In the genomic region with DNA sequence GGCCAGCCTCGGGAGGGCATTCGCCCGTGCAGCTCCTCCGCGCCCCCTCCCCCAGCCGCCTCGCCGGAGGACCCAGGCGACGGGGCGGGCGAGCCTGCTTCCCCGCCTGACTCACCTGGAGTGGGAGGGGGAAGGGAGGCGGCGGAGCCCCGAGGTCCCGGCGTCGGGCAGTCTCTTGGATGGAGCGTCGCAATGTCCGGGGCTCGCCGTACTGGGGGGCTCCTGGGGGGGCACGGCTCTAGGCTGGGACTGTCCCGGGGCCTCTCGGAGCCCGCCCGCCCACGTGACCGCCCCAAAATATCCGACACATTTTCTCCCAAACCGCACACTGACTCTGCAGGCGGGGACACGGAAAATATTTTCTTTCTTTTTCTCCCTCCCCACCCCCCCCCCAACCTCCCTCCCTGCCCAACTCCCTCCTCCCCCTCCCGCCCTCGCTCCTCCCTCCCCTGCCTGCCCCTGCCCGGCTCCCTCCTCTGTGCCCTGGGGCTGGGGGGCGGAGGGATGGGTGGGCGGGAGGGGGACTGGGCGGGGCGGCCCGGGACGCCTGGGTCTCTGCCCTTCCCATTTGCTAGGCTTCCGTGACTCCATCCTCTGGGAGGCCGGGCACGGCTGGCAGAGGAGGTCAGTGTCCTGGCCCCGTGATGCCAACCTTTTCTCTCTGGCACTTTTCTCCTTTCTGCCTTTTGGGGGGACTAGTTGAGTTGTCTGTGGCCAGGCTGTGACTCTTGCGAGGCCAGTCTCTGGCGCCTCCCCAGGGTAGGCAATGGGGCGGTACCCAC, we compare ENCODE assay signal across 1 cellular context.
A peak's percentile ranks its signal among the peaks of the same experiment; 100 is the strongest.
TF ChIP-seq lines count a peak whose summit lies in the region.

Gene RARG, minus strand, starts transcription at position 351 of the 782 bp plus-strand sequence. CDS start 4,664 bp downstream, outside the sequence.

TF ChIP-seq in K562, 482 proteins besides CTCF, POLR2A, EP300 and RAD21 (continued from another document):
- TF ChIP-seq ZNF655 (CRISPR knock-in tag; IDR thresholded peaks at IDR 0.05) (no peak), ZEB2 (IDR thresholded peaks at IDR 0.05) (peak; percentile 73), HMGN3 (IDR thresholded peaks at IDR 0.05; ENCODE audit: borderline replicate concordance, extremely low read depth, insufficient read length, low read depth, low read length) (peak; percentile 32), RAD51 (IDR thresholded peaks at IDR 0.05; ENCODE audit: borderline replicate concordance, low read depth) (peak; percentile 69), STAT5A (IDR thresholded peaks at IDR 0.05; ENCODE audit: borderline replicate concordance, low read length) (no peak)
